In the genomic region with DNA sequence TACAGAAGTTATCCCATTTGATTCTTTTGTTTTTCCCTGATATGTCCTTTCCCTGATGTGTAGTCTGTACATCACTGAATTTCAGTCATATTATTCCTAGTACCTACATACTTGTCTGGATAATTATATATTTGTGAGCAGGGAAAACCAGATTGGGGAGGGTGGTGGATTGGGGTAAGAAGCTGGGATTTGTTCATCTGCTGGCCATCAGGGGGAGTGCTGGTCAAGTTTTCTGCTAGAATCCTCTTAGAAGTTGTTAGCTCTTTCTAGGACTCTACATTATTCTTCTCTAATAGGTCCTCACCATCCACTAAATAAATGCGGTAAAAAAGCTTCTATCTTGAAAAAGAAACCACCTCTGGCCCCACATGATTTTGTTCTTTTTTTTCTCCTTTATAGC, we compare ENCODE assay signal across 9 cellular contexts.
A peak's percentile ranks its signal among the peaks of the same experiment; 100 is the strongest.
DNase-seq lines count a peak whose midpoint lies in the region; ATAC-seq and TF ChIP-seq lines count a peak whose summit lies in the region.
"Had no signal": no experiment of that assay in that cellular context is flagged by ENCODE, and none has a peak within 500 bp of the region (broad histone marks: within the 10 kb centered on the region; RNA-seq: fewer than 3 reads in every experiment).

No MANE protein-coding gene starts in this region.

- H3K4me1 ChIP-seq in testis = no peaks in the 10 kb centered on the region
- H3K4me1 ChIP-seq: SJSA1 had no signal

- H3K4me3 Mint-ChIP-seq in activated T-helper 2 cell treated with anti-CD3 and anti-CD28 coated beads, Interferon-gamma antibody, Interleukin-2, Interleukin-4, amounts not matched to agents 10 μg/mL and 5 μg/mL and 100 μg/mL, durations not matched to agents 14 hours and 24 hours and 36 hours (ENCODE audit: low read depth) = no peak overlapping the region

- TF ChIP-seq CTCF in foreskin fibroblast (IDR thresholded peaks at IDR 0.05; ENCODE audit: low read depth, low read length) (peak; percentile 17), testis (IDR thresholded peaks at IDR 0.05) (peak in 2 of 3 experiments; percentile 16 to 34)

- H3K36me3 ChIP-seq in testis (ENCODE audit: low read depth, missing control alignments) = no peaks in the 10 kb centered on the region
- H3K36me3 ChIP-seq: SJSA1 had no signal

- no peak overlapping the region for H3K27ac ChIP-seq in testis
- H3K27ac ChIP-seq: SJSA1 had no signal

- H3K9me3 Mint-ChIP-seq in activated T-helper 2 cell treated with anti-CD3 and anti-CD28 coated beads, Interferon-gamma antibody, Interleukin-2, Interleukin-4, amounts not matched to agents 10 μg/mL and 5 μg/mL and 100 μg/mL, durations not matched to agents 14 hours and 24 hours and 36 hours = no peaks in the 10 kb centered on the region

- H3K9me3 ChIP-seq in testis = no peaks in the 10 kb centered on the region
- H3K9me3 ChIP-seq: SJSA1 had no signal

- no peaks in the 10 kb centered on the region for H3K4me1 Mint-ChIP-seq in activated T-helper 2 cell treated with anti-CD3 and anti-CD28 coated beads, Interferon-gamma antibody, Interleukin-2, Interleukin-4, amounts not matched to agents 10 μg/mL and 5 μg/mL and 100 μg/mL, durations not matched to agents 14 hours and 24 hours and 36 hours (ENCODE audit: low read depth)

- H3K36me3 Mint-ChIP-seq in activated T-helper 2 cell treated with anti-CD3 and anti-CD28 coated beads, Interferon-gamma antibody, Interleukin-2, Interleukin-4, amounts not matched to agents 10 μg/mL and 5 μg/mL and 100 μg/mL, durations not matched to agents 14 hours and 24 hours and 36 hours (ENCODE audit: low read depth) = no peaks in the 10 kb centered on the region

- H3K4me3 ChIP-seq in foreskin fibroblast (ENCODE audit: low read depth in 1 of 2, low read length in 2 of 2) (no peak overlapping the region), testis (no peak overlapping the region)
- H3K4me3 ChIP-seq: SJSA1 had no signal

- no peaks in the 10 kb centered on the region for H3K27me3 ChIP-seq in testis
- H3K27me3 ChIP-seq: SJSA1 had no signal

- 71 to 86% methylated on average over 1 of the region's 1 CpG for WGBS in testis, 2 donors

- ATAC-seq in GM18511 (IDR thresholded peaks at IDR 0.05; ENCODE audit: unreplicated experiment) (peak; percentile 72), HG03521 (IDR thresholded peaks at IDR 0.05; ENCODE audit: unreplicated experiment) (peak; percentile 59), GM18517 (IDR thresholded peaks at IDR 0.05; ENCODE audit: unreplicated experiment) (no peak)

- intact Hi-C loops in testis (cut with DNase I; ENCODE audit: low total_unique reads) = no loop called here
- intact Hi-C loops in activated T-helper 2 cell treated with anti-CD3 and anti-CD28 coated beads, Interferon-gamma antibody, Interleukin-2, Interleukin-4, amounts not matched to agents 10 μg/mL and 5 μg/mL and 100 μg/mL, durations not matched to agents 14 hours and 24 hours and 36 hours (cut with micrococcal nuclease) = loop anchor here (1.0 kb wide), 1 partner anchor 336 kb away; no protein-coding TSS in a partner anchor

- no peak overlapping the region for H3K27ac Mint-ChIP-seq in activated T-helper 2 cell treated with anti-CD3 and anti-CD28 coated beads, Interferon-gamma antibody, Interleukin-2, Interleukin-4, amounts not matched to agents 10 μg/mL and 5 μg/mL and 100 μg/mL, durations not matched to agents 14 hours and 24 hours and 36 hours

- H3K27me3 Mint-ChIP-seq in activated T-helper 2 cell treated with anti-CD3 and anti-CD28 coated beads, Interferon-gamma antibody, Interleukin-2, Interleukin-4, amounts not matched to agents 10 μg/mL and 5 μg/mL and 100 μg/mL, durations not matched to agents 14 hours and 24 hours and 36 hours (ENCODE audit: low read depth) = no peaks in the 10 kb centered on the region

- DNase-seq in COR-L47 (lab: John Stamatoyannopoulos, UW) (peak; percentile 57), RKO (ENCODE audit: low spot score) (peak; percentile 79), foreskin fibroblast (no peak), testis (peak; percentile 37)
- no peak for DNase-seq in activated T-helper 2 cell treated with anti-CD3 and anti-CD28 coated beads, Interferon-gamma antibody, Interleukin-2, Interleukin-4, amounts not matched to agents 10 μg/mL and 5 μg/mL and 100 μg/mL, durations not matched to agents 14 hours and 24 hours and 36 hours (ENCODE audit: low spot score)

- no peak for TF ChIP-seq POLR2A in testis (IDR thresholded peaks at IDR 0.05)

Comparison
In these comparisons a context has a peak if more than half of its experiments do, and no peak if none do; other contexts are left out.
1. DNase-seq: peak in COR-L47 (single experiment), RKO (single experiment) and testis (single experiment); none in foreskin fibroblast (0 of 2) and activated T-helper 2 cell treated with anti-CD3 and anti-CD28 coated beads, Interferon-gamma antibody, Interleukin-2, Interleukin-4, amounts not matched to agents 10 μg/mL and 5 μg/mL and 100 μg/mL, durations not matched to agents 14 hours and 24 hours and 36 hours (single experiment).